Comparison of ENCODE assay signal across 8 cellular contexts in the genomic region with DNA sequence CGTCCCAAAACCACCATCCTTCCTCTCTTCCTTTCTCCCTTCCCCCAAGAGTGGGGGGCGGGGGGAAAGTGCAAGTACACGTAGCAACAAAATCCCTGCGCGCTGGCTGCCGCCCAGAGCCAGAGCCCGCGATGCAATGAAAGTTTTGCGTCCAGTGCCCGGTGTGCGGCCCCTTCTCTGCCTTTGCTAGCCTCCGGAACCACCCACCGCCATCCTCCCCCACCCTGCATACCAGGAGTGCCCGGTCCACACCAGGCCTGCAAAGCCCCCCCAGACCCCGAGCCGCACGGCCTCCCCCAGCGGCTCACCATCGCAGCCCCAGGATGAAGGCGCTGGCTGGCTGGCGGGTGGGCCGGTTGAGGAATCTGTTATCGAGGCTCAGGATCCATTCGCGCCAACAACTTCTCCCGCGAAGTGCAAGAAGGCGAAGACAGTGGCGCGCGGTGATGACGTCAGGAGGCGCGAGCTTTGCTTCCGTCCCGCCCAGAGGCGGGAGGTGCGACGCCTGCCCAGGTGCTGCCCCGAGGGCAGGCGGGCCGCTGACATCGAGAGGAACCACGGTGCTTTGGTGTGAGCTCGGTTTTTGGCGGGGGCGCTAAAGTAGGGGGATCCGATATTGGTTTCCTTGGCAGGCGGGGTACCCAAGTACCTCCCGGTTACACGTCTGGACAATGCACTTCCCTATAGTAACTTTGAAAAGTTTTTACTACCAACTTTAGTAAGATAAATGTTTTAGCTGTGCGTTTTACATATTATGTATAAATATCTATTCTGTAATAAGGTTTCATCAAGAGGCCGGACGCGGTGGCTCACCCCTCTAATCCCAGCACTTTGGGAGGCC. TPM values are rescaled to one million over a fixed set of nuclear protein-coding genes. Genes with fewer than 3 reads are reported as not detected.
DNase-seq lines count a peak whose midpoint lies in the region; ATAC-seq and TF ChIP-seq lines count a peak whose summit lies in the region.

Gene RFC1, minus strand, starts transcription at position 432 of the 841 bp plus-strand sequence. Its CDS starts 121 bp downstream, at position 311.

- H3K27ac ChIP-seq in ascending aorta, result peak within 1 kb of the TSS; percentile 80 to 82
- peak within 1 kb of the TSS; percentile 87 for H3K27ac ChIP-seq in rectal smooth muscle tissue (ENCODE audit: low read depth, low read length)
- peak within 1 kb of the TSS; percentile 81 for H3K27ac ChIP-seq in vagina

- DNase-seq in GM12865 (ENCODE audit: low read depth) (peak; percentile 96), NCI-H1694 treated with DMSO at 0.1 percent for 48 hours (lab: John Stamatoyannopoulos, UW) (peak; percentile 53), ascending aorta (ENCODE audit: low spot score in 2 of 2) (peak; percentile 56 to 95), hepatic stellate cell (ENCODE audit: low spot score) (peak; percentile 75), vagina (ENCODE audit: extremely low spot score in 2 of 2) (peak in 1 of 2 donors; percentile 92)
- DNase-seq in T-helper 2 cell treated with Interferon-gamma antibody and Interleukin-4, amounts not matched to agents 5 μg/mL and 100 μg/mL, for 36 hours (ENCODE audit: low spot score), result peak; percentile 90

- ATAC-seq in HG02840 (IDR thresholded peaks at IDR 0.05; ENCODE audit: low FRiP score, unreplicated experiment), result peak; percentile 85

- intact Hi-C loops in ascending aorta (cut with DNase I) (loop anchor here (2.0 to 5.0 kb wide), 2 partner anchors 184 to 321 kb away; partner anchors contain the start of gene WDR19), vagina (cut with DNase I) (no loop called here)

- peaks cover 13% of the 10 kb centered on the region for H3K9me3 Mint-ChIP-seq in T-helper 2 cell treated with Interferon-gamma antibody and Interleukin-4, amounts not matched to agents 5 μg/mL and 100 μg/mL, for 36 hours

- H3K4me3 Mint-ChIP-seq in T-helper 2 cell treated with Interferon-gamma antibody and Interleukin-4, amounts not matched to agents 5 μg/mL and 100 μg/mL, for 36 hours, result peak within 1 kb of the TSS; percentile 87

- peaks cover 25% of the 10 kb centered on the region for H3K4me1 Mint-ChIP-seq in T-helper 2 cell treated with Interferon-gamma antibody and Interleukin-4, amounts not matched to agents 5 μg/mL and 100 μg/mL, for 36 hours (ENCODE audit: low read depth)

- peak within 1 kb of the TSS; percentile 57 for H3K9ac ChIP-seq in rectal smooth muscle tissue (ENCODE audit: low read length)

- H3K36me3 Mint-ChIP-seq in T-helper 2 cell treated with Interferon-gamma antibody and Interleukin-4, amounts not matched to agents 5 μg/mL and 100 μg/mL, for 36 hours (ENCODE audit: low read depth), result peaks cover 13% of the 10 kb centered on the region

- peaks cover 0 to 9% of the 10 kb centered on the region in 2 donors for H3K4me1 ChIP-seq in ascending aorta
- H3K4me1 ChIP-seq in rectal smooth muscle tissue (ENCODE audit: control insufficient read depth, insufficient read depth, low read length), result no peaks in the 10 kb centered on the region
- peaks cover 15% of the 10 kb centered on the region for H3K4me1 ChIP-seq in vagina

- H3K4me3 ChIP-seq in GM12865 (ENCODE audit: low read depth, low read length) (peak within 1 kb of the TSS; percentile 79), ascending aorta (peak within 1 kb of the TSS; percentile 91 to 95), rectal smooth muscle tissue (ENCODE audit: low read length) (peak within 1 kb of the TSS; percentile 95), vagina (peak within 1 kb of the TSS; percentile 71 to 80)

- H3K27ac Mint-ChIP-seq in T-helper 2 cell treated with Interferon-gamma antibody and Interleukin-4, amounts not matched to agents 5 μg/mL and 100 μg/mL, for 36 hours, result peak within 1 kb of the TSS; percentile 88

- H3K9me3 ChIP-seq in ascending aorta, result no peaks in the 10 kb centered on the region
- H3K9me3 ChIP-seq in vagina, result no peaks in the 10 kb centered on the region

- H3K27me3 Mint-ChIP-seq in T-helper 2 cell treated with Interferon-gamma antibody and Interleukin-4, amounts not matched to agents 5 μg/mL and 100 μg/mL, for 36 hours (ENCODE audit: low read depth), result no peaks in the 10 kb centered on the region

- H3K36me3 ChIP-seq in ascending aorta (no peaks in the 10 kb centered on the region), rectal smooth muscle tissue (ENCODE audit: control insufficient read depth, insufficient read depth, low read length) (no peaks in the 10 kb centered on the region), vagina (no peaks in the 10 kb centered on the region)

- H3K27me3 ChIP-seq in ascending aorta, result no peaks in the 10 kb centered on the region
- no peaks in the 10 kb centered on the region for H3K27me3 ChIP-seq in rectal smooth muscle tissue (ENCODE audit: control insufficient read depth, insufficient read depth, low read length)
- H3K27me3 ChIP-seq in vagina, result no peaks in the 10 kb centered on the region

- TF ChIP-seq CTCF in GM12865 (IDR thresholded peaks at IDR 0.05; ENCODE audit: insufficient read depth, low read depth, low read length, missing control alignments) (no peak), ascending aorta (IDR thresholded peaks at IDR 0.05) (no peak), vagina (IDR thresholded peaks at IDR 0.05) (no peak)

- TF ChIP-seq POLR2A in vagina (IDR thresholded peaks at IDR 0.05), result no peak

RNA-seq across cellular contexts. Expression of gene RFC1, which starts in this region (rescaled TPM):
- total RNA-seq in ascending aorta, result 39.5 TPM
- total RNA-seq in vagina, result 33.9 TPM
